In the genomic region with DNA sequence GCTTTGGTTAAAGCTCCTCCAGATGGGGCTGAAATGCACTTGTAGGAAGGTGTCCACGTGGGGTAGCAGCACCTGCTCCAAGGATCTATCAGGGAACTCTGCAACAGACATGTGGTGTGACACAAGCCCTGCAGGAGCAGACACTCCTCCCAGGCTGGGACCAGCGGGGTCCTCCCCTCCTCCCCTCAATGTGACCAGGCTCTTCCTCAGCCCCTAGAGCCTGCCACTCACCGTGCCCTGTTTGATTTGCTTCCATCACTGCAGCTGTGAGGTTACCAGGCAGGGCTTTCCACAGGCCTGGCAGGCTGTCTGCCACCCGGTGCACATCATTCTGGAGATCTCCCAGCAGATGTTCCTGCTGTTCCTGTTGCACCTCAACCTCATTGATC, we compare ENCODE assay signal across 23 cellular contexts. TPM values are rescaled to one million over a fixed set of nuclear protein-coding genes. Genes with fewer than 3 reads are reported as not detected.
"Had no signal": no experiment of that assay in that cellular context is flagged by ENCODE, and none has a peak within 500 bp of the region (broad histone marks: within the 10 kb centered on the region; RNA-seq: fewer than 3 reads in every experiment).

No MANE protein-coding gene starts in this region.

- H3K27ac Mint-ChIP-seq: activated naive CD4-positive, alpha-beta T cell treated with anti-CD3 and anti-CD28 coated beads for 36 hours; activated naive CD8-positive, alpha-beta T cell treated with anti-CD3 and anti-CD28 coated beads, Interleukin-2, amount 50 U/mL, for 24 hours; immature natural killer cell; stimulated activated effector memory CD8-positive, alpha-beta T cell treated with anti-CD3 and anti-CD28 coated beads, Interleukin-12 subunit alpha, Interleukin-12 subunit beta, amount 100 ng/mL, for 72 hours; T-cell had no signal

- H3K4me3 Mint-ChIP-seq: activated naive CD4-positive, alpha-beta T cell treated with anti-CD3 and anti-CD28 coated beads for 36 hours; activated naive CD8-positive, alpha-beta T cell treated with anti-CD3 and anti-CD28 coated beads, Interleukin-2, amount 50 U/mL, for 24 hours; immature natural killer cell; stimulated activated effector memory CD8-positive, alpha-beta T cell treated with anti-CD3 and anti-CD28 coated beads, Interleukin-12 subunit alpha, Interleukin-12 subunit beta, amount 100 ng/mL, for 72 hours; T-cell had no signal

- DNase-seq: activated naive CD4-positive, alpha-beta T cell treated with anti-CD3 and anti-CD28 coated beads for 36 hours; activated naive CD8-positive, alpha-beta T cell treated with anti-CD3 and anti-CD28 coated beads, Interleukin-2, amount 50 U/mL, for 24 hours; aorta; effector CD4-positive, alpha-beta T cell; immature natural killer cell; kidney glomerular epithelial cell; left ventricle myocardium superior; stimulated activated CD4-positive, alpha-beta T cell treated with anti-CD3 and anti-CD28 coated beads, Interleukin-4, amount 100 ng/mL, for 1 hour; T-helper 9 cell; testis; upper lobe of left lung had no signal

- H3K36me3 ChIP-seq: ovary had no signal

- H3K4me1 Mint-ChIP-seq: stimulated activated effector memory CD8-positive, alpha-beta T cell treated with anti-CD3 and anti-CD28 coated beads, Interleukin-12 subunit alpha, Interleukin-12 subunit beta, amount 100 ng/mL, for 72 hours had no signal

- H3K36me3 Mint-ChIP-seq: immature natural killer cell; stimulated activated effector memory CD8-positive, alpha-beta T cell treated with anti-CD3 and anti-CD28 coated beads, Interleukin-12 subunit alpha, Interleukin-12 subunit beta, amount 100 ng/mL, for 72 hours; T-cell had no signal

- H3K4me3 ChIP-seq: esophagus muscularis mucosa, gastroesophageal sphincter, heart left ventricle, ovary, smooth muscle cell, stomach, testis, upper lobe of left lung had no signal

- H3K4me2 ChIP-seq: smooth muscle cell had no signal

- H3K27me3 Mint-ChIP-seq: activated naive CD8-positive, alpha-beta T cell treated with anti-CD3 and anti-CD28 coated beads, Interleukin-2, amount 50 U/mL, for 24 hours; T-cell had no signal

- H3K27ac ChIP-seq: esophagus muscularis mucosa, gastroesophageal sphincter, heart left ventricle, ovary, stomach, testis, upper lobe of left lung had no signal

- H3K9me3 ChIP-seq: esophagus muscularis mucosa, gastroesophageal sphincter, heart left ventricle, ovary, stomach, testis, upper lobe of left lung had no signal

- H3K9me3 Mint-ChIP-seq: activated naive CD4-positive, alpha-beta T cell treated with anti-CD3 and anti-CD28 coated beads for 36 hours; activated naive CD8-positive, alpha-beta T cell treated with anti-CD3 and anti-CD28 coated beads, Interleukin-2, amount 50 U/mL, for 24 hours; immature natural killer cell; stimulated activated effector memory CD8-positive, alpha-beta T cell treated with anti-CD3 and anti-CD28 coated beads, Interleukin-12 subunit alpha, Interleukin-12 subunit beta, amount 100 ng/mL, for 72 hours had no signal

- ATAC-seq: gastroesophageal sphincter; heart left ventricle; left ventricle myocardium superior; SK-N-SH treated with all-trans-retinoic acid at 6 μM for 48 hours; stimulated activated effector memory CD8-positive, alpha-beta T cell treated with anti-CD3 and anti-CD28 coated beads, Interleukin-12 subunit alpha, Interleukin-12 subunit beta, amount 100 ng/mL, for 72 hours; T-cell had no signal

- H3K27me3 ChIP-seq: ovary, testis, upper lobe of left lung had no signal

RNA-seq across cellular contexts. Expression of a gene that starts 13.4 kb away (rescaled TPM):
- total RNA-seq: activated CD8-positive, alpha-beta memory T cell treated with anti-CD3 and anti-CD28 coated beads for 36 hours; activated naive CD4-positive, alpha-beta T cell treated with anti-CD3 and anti-CD28 coated beads for 36 hours had no signal
- polyA plus RNA-seq: immature natural killer cell had no signal

RNA-seq across cellular contexts. Expression of a gene that starts 14.4 kb away (rescaled TPM):
- total RNA-seq: activated CD8-positive, alpha-beta memory T cell treated with anti-CD3 and anti-CD28 coated beads for 36 hours; myocyte had no signal
- polyA plus RNA-seq: immature natural killer cell had no signal

RNA-seq across cellular contexts. Expression of a gene that starts 24.3 kb away (rescaled TPM):
- total RNA-seq: activated CD8-positive, alpha-beta memory T cell treated with anti-CD3 and anti-CD28 coated beads for 36 hours; activated naive CD4-positive, alpha-beta T cell treated with anti-CD3 and anti-CD28 coated beads for 36 hours had no signal
- polyA plus RNA-seq: immature natural killer cell, neural cell, smooth muscle cell had no signal
